ENCODE assay signal across 8 cellular contexts in the genomic region with DNA sequence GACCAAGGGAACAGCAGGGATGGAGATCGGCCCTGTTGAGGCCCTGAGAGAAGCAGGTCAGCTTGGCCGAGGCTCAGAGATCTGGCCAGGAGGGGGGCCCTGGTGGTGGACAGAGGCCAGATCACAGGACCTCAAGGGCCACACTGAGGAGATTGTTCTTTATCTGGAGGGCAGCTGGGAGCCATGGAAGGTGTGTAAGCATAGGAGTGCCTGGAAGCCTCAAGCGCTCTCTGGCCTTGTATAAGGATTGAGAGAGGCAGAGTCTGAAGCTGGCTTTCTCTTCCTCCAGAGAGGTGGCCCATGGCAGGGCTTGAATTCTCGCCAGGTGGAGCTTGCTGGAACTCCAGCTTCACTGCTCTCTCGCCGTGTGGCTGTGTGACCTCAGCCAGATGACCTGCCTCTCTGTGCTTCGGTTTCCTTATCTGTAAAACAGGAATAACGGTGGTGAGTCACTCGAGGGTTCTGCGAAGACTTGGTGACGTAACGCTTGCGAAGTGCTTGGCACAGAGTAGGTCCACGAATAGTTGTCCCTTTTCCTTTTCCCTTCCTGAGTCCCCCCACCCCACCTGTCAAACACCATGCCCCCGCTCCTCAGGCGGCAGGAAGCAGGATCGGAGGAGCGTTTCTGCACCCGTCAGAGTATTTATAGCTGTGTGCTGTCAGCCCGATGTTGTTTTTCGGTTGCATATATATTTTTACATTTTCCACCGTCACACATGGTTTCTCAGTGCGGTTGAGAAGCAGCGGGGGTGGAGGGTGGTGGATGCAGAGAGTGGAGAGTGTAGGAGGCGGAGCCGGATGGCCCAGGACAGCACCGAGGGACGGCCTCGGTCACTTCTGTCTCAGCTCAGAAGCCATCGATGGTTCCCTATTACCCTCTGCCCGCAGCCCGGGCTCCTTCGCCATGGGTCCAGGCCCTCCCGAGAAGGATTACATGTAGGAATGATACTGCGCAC. TPM values are rescaled to one million over a fixed set of nuclear protein-coding genes. Genes with fewer than 3 reads are reported as not detected.
A peak's percentile ranks its signal among the peaks of the same experiment; 100 is the strongest.
DNase-seq lines count a peak whose midpoint lies in the region; ATAC-seq, FAIRE-seq and TF ChIP-seq lines count a peak whose summit lies in the region.

No MANE protein-coding gene starts in this region.

- intact Hi-C loops in CD8-positive, alpha-beta T cell (cut with DNase I, micrococcal nuclease), result loop anchor here (1.0 to 5.0 kb wide), 4 partner anchors 17 to 72 kb away; a partner anchor contains a TSS
- intact Hi-C loops in kidney (cut with DNase I), result no loop called here

- no peak for FAIRE-seq in kidney (lab: Jason Lieb, UNC)

- peak overlapping the region; percentile 65 for H3K4me3 ChIP-seq in CD8-positive, alpha-beta T cell (ENCODE audit: low read depth, low read length)
- no peak overlapping the region for H3K4me3 ChIP-seq in WERI-Rb-1 (ENCODE audit: low read depth, low read length)
- H3K4me3 ChIP-seq in kidney (ENCODE audit: low read length in 2 of 2), result peak overlapping the region in 1 of 2 donors; percentile 32

- CTCF ChIA-PET in CD8-positive, alpha-beta T cell (lab: Charles Lee), result interaction anchor here (1.4 to 2.8 kb wide), 3 partner anchors 10 to 237 kb away, joined by 4 to 19 read pairs (median 4); no protein-coding TSS in a partner anchor

- peak overlapping the region; percentile 10 for H3K27ac ChIP-seq in CD8-positive, alpha-beta T cell (ENCODE audit: low read depth, low read length)
- H3K27ac ChIP-seq in KOPT-K1 (ENCODE audit: low read depth, low read length, poor library complexity, severe bottlenecking) (peak overlapping the region; percentile 65), WERI-Rb-1 (no peak overlapping the region), kidney (ENCODE audit: low read depth in 2 of 2, low read length in 2 of 2) (no peak overlapping the region)

- peaks cover 25% of the 10 kb centered on the region for H3K4me1 ChIP-seq in CD8-positive, alpha-beta T cell (ENCODE audit: insufficient read depth, low read length)
- peaks cover 0 to 4% of the 10 kb centered on the region in 2 donors for H3K4me1 ChIP-seq in kidney (ENCODE audit: control insufficient read depth in 1 of 2, insufficient read depth in 1 of 2, low read depth in 1 of 2, low read length in 2 of 2)

- no peaks in the 10 kb centered on the region for H3K9me3 Mint-ChIP-seq in CD8-positive, alpha-beta T cell
- H3K9me3 Mint-ChIP-seq in immature natural killer cell, result no peaks in the 10 kb centered on the region

- ATAC-seq in CD8-positive, alpha-beta T cell, result peak; percentile 72
- ATAC-seq in GM21423 (IDR thresholded peaks at IDR 0.05; ENCODE audit: unreplicated experiment), result peak; percentile 63

- H3K27me3 ChIP-seq in CD8-positive, alpha-beta T cell (ENCODE audit: insufficient read depth, low read length), result no peaks in the 10 kb centered on the region
- no peaks in the 10 kb centered on the region for H3K27me3 ChIP-seq in WERI-Rb-1 (ENCODE audit: insufficient read depth, low read depth, severe bottlenecking)

- no peak for TF ChIP-seq CTCF in CD8-positive, alpha-beta T cell (IDR thresholded peaks at IDR 0.05)
- TF ChIP-seq CTCF in WERI-Rb-1 (IDR thresholded peaks at IDR 0.05; ENCODE audit: low read depth, low read length), result no peak
- no peak for TF ChIP-seq CTCF in kidney (IDR thresholded peaks at IDR 0.05; ENCODE audit: borderline replicate concordance, extremely low read depth, insufficient read depth)

- peak overlapping the region; percentile 91 for H3K27ac Mint-ChIP-seq in CD8-positive, alpha-beta T cell
- peak overlapping the region; percentile 79 to 92 (median 88) for H3K27ac Mint-ChIP-seq in immature natural killer cell

- H3K9me3 ChIP-seq in CD8-positive, alpha-beta T cell (ENCODE audit: low read length), result no peaks in the 10 kb centered on the region
- H3K9me3 ChIP-seq in KOPT-K1 (ENCODE audit: insufficient read depth, low read length, poor library complexity, severe bottlenecking) (no peaks in the 10 kb centered on the region), WERI-Rb-1 (ENCODE audit: severe bottlenecking) (no peaks in the 10 kb centered on the region), kidney (ENCODE audit: control insufficient read depth in 1 of 2, low read length in 2 of 2) (no peaks in the 10 kb centered on the region)

- no peak overlapping the region for H3K9ac ChIP-seq in kidney (ENCODE audit: low read length in 2 of 2)

- POLR2A ChIA-PET in CD8-positive, alpha-beta T cell (lab: Charles Lee), result interaction anchor here (1.2 to 2.8 kb wide), 5 partner anchors 11 to 70 kb away, joined by 3 to 6 read pairs (median 3); no protein-coding TSS in a partner anchor

- H3K4me1 Mint-ChIP-seq in CD8-positive, alpha-beta T cell (ENCODE audit: low read depth), result peaks cover 28% of the 10 kb centered on the region
- peaks cover 23 to 31% of the 10 kb centered on the region in 2 donors for H3K4me1 Mint-ChIP-seq in immature natural killer cell

- H3K27me3 Mint-ChIP-seq in CD8-positive, alpha-beta T cell (ENCODE audit: low read depth), result no peaks in the 10 kb centered on the region
- H3K27me3 Mint-ChIP-seq in immature natural killer cell (ENCODE audit: low read depth in 3 of 3), result peaks cover 4 to 17% (median 7%) of the 10 kb centered on the region in 3 donors

- H3K36me3 Mint-ChIP-seq in CD8-positive, alpha-beta T cell, result no peaks in the 10 kb centered on the region
- no peaks in the 10 kb centered on the region for H3K36me3 Mint-ChIP-seq in immature natural killer cell

- peak; percentile 8 to 72 (median 53) for DNase-seq in CD8-positive, alpha-beta T cell
- peak; percentile 33 for DNase-seq in activated T-cell treated with anti-CD3 and anti-CD28 coated beads for 1 hour (ENCODE audit: low read depth)
- peak; percentile 66 to 72 (median 71) for DNase-seq in immature natural killer cell
- DNase-seq in stimulated activated CD8-positive, alpha-beta memory T cell treated with anti-CD3 and anti-CD28 coated beads, Interleukin-4, amount 100 ng/mL, for 1 hour (ENCODE audit: low read depth in 2 of 2, low spot score in 1 of 2), result peak; percentile 21 to 29
- no peak for DNase-seq in WERI-Rb-1
- no peak for DNase-seq in kidney

- peak overlapping the region; percentile 89 for H3K4me3 Mint-ChIP-seq in CD8-positive, alpha-beta T cell
- peak overlapping the region; percentile 83 to 97 (median 92) for H3K4me3 Mint-ChIP-seq in immature natural killer cell

- no peaks in the 10 kb centered on the region for H3K36me3 ChIP-seq in CD8-positive, alpha-beta T cell (ENCODE audit: insufficient read depth, low read length)
- H3K36me3 ChIP-seq in KOPT-K1 (ENCODE audit: insufficient read depth, low read length) (no peaks in the 10 kb centered on the region), WERI-Rb-1 (no peaks in the 10 kb centered on the region), kidney (ENCODE audit: control insufficient read depth in 1 of 2, insufficient read depth in 2 of 2, low read length in 2 of 2) (no peaks in the 10 kb centered on the region)

RNA-seq across cellular contexts. Expression of a gene that starts 17.0 kb away (rescaled TPM):
- not detected for total RNA-seq in CD8-positive, alpha-beta T cell
- polyA plus RNA-seq in immature natural killer cell (under 1 TPM in 1 of 3 donors, not detected in 2; 0.04 TPM), kidney (ENCODE audit: insufficient read depth, low read depth, low replicate concordance) (8.4 TPM)
- total RNA-seq in kidney, result 0.88 TPM

Comparison
In these comparisons a context has a peak if more than half of its experiments do, and no peak if none do; other contexts are left out.
1. DNase-seq: peak in CD8-positive, alpha-beta T cell (7 of 7), activated T-cell treated with anti-CD3 and anti-CD28 coated beads for 1 hour (single experiment), immature natural killer cell (3 of 3) and stimulated activated CD8-positive, alpha-beta memory T cell treated with anti-CD3 and anti-CD28 coated beads, Interleukin-4, amount 100 ng/mL, for 1 hour (2 of 2); none in WERI-Rb-1 (single experiment) and kidney (single experiment).
2. H3K27ac ChIP-seq: peak in CD8-positive, alpha-beta T cell (single experiment) and KOPT-K1 (single experiment); none in WERI-Rb-1 (single experiment) and kidney (0 of 2).